Comparison of ENCODE assay signal across 8 cellular contexts in the genomic region with DNA sequence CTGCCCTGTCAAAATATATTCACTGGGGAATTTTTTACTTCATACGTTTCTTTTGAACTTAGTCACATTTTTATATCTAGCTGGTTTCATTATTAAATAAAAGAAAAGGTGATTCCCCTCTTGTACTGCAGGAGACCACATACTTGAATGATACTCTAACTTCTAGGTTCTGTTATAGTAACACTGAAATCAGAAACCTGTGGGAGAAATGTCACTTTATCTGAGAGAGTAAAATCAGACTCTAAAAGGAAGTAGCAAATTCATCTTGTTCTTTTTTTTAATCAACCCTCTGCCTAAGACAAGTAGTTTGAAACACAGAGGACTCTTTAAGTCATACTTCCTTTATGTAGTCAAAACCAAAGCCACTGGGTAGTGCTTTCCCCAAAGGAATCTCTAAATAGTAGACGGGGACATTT. TPM values are rescaled to one million over a fixed set of nuclear protein-coding genes. Genes with fewer than 3 reads are reported as not detected.
A peak's percentile ranks its signal among the peaks of the same experiment; 100 is the strongest.
DNase-seq lines count a peak whose midpoint lies in the region; ATAC-seq and TF ChIP-seq lines count a peak whose summit lies in the region.

No MANE protein-coding gene starts in this region.

- no peaks in the 10 kb centered on the region for H3K36me3 ChIP-seq in Panc1 (ENCODE audit: control insufficient read depth, insufficient read depth, low read length)
- no peaks in the 10 kb centered on the region for H3K36me3 ChIP-seq in mucosa of descending colon (ENCODE audit: low read depth)

- intact Hi-C loops in Panc1 (cut with micrococcal nuclease; ENCODE audit: unreplicated experiment) (no loop called here), mucosa of descending colon (cut with DNase I, micrococcal nuclease) (no loop called here)

- ATAC-seq in GM18873 (IDR thresholded peaks at IDR 0.05; ENCODE audit: low FRiP score, unreplicated experiment) (peak; percentile 68), HG02840 (IDR thresholded peaks at IDR 0.05; ENCODE audit: low FRiP score, unreplicated experiment) (peak; percentile 35), Panc1 (no peak), mucosa of descending colon (peak; percentile 46)

- H3K4me3 ChIP-seq in Panc1 (ENCODE audit: low read depth in 2 of 2, low read length in 2 of 2) (no peak overlapping the region), mucosa of descending colon (no peak overlapping the region)

- H3K27me3 Mint-ChIP-seq in glutamatergic neuron (ENCODE audit: unreplicated experiment): peaks cover 3% of the 10 kb centered on the region

- TF ChIP-seq CTCF in Panc1 (IDR thresholded peaks at IDR 0.05): no peak
- no peak for TF ChIP-seq CTCF in mucosa of descending colon (IDR thresholded peaks at IDR 0.05)
- no peak for TF ChIP-seq CTCF in glutamatergic neuron (IDR thresholded peaks at IDR 0.05; ENCODE audit: partially characterized antibody, unreplicated experiment)

- in situ Hi-C loops in Panc1 (cut with HindIII; ENCODE audit: low pct_unique_long_range_greater_than_20kb, low sequenced_read_pairs): no loop called here

- H3K27ac ChIP-seq in Panc1 (ENCODE audit: low read length): peak overlapping the region; percentile 69

- H3K27ac Mint-ChIP-seq in glutamatergic neuron (ENCODE audit: unreplicated experiment): no peak overlapping the region

- peaks cover 2% of the 10 kb centered on the region for H3K4me1 Mint-ChIP-seq in glutamatergic neuron (ENCODE audit: low read depth, unreplicated experiment)

- H3K9me3 ChIP-seq in Panc1 (ENCODE audit: control insufficient read depth, insufficient read depth, low read depth, low read length): no peaks in the 10 kb centered on the region
- H3K9me3 ChIP-seq in mucosa of descending colon: no peaks in the 10 kb centered on the region

- no peaks in the 10 kb centered on the region for H3K27me3 ChIP-seq in Panc1 (ENCODE audit: control insufficient read depth, insufficient read depth, low read length)

- H3K36me3 Mint-ChIP-seq in glutamatergic neuron (ENCODE audit: unreplicated experiment): no peaks in the 10 kb centered on the region

- DNase-seq in Panc1 (ENCODE audit: low read depth, low spot score) (no peak), mucosa of descending colon (no peak), glutamatergic neuron (no peak), D341Med (ENCODE audit: low spot score) (no peak), DMS 273 treated with DMSO at 0.1 percent for 48 hours (lab: John Stamatoyannopoulos, UW) (no peak)
- no peak for DNase-seq in stimulated activated CD4-positive, alpha-beta T cell treated with anti-CD3 and anti-CD28 coated beads, Interleukin-1b, Interleukin-23, amount 100 ng/mL, for 48 hours

- no peak overlapping the region for H3K4me3 Mint-ChIP-seq in glutamatergic neuron (ENCODE audit: unreplicated experiment)

- H3K9me3 Mint-ChIP-seq in glutamatergic neuron (ENCODE audit: unreplicated experiment): no peaks in the 10 kb centered on the region

- POLR2A ChIA-PET in Panc1 (lab: Charles Lee): no interaction called here

- CTCF ChIA-PET in Panc1 (lab: Charles Lee): interaction anchor here (0.6 kb wide), 1 partner anchor 9 kb away, joined by 3 read pairs; no protein-coding TSS in a partner anchor

- BruUV-seq in Panc1 (replicated peaks; lab: Mats Ljungman, UMichigan): no TSS peak

- H3K4me1 ChIP-seq in Panc1 (ENCODE audit: control insufficient read depth, insufficient read depth, low read length) (peaks cover 13% of the 10 kb centered on the region), mucosa of descending colon (ENCODE audit: low read depth) (no peaks in the 10 kb centered on the region)

RNA-seq across cellular contexts. Expression of gene MRPL39, which starts 34.4 kb away (rescaled TPM):
- total RNA-seq in Panc1 (2021; ENCODE audit: unreplicated experiment) (24.7 TPM), mucosa of descending colon (10 to 100 TPM; 21.6 to 27.9 (median 22.1) TPM), glutamatergic neuron (ENCODE audit: unreplicated experiment) (26.1 TPM)
- 14.1 TPM for polyA plus RNA-seq in Panc1 (2012; ENCODE audit: insufficient read length)
